ENCODE assay signal across 24 cellular contexts in genomic region chr2:231527091-231527395, GRCh38. TPM values are rescaled to one million over a fixed set of nuclear protein-coding genes. Genes with fewer than 3 reads are reported as not detected.
DNase-seq lines count a peak whose midpoint lies in the region; ATAC-seq, FAIRE-seq and TF ChIP-seq lines count a peak whose summit lies in the region.
"Had no signal": no experiment of that assay in that cellular context is flagged by ENCODE, and none has a peak within 500 bp of the region (broad histone marks: within the 10 kb centered on the region; RNA-seq: fewer than 3 reads in every experiment).

No MANE protein-coding gene starts in this region.

- peaks cover 48% of the 10 kb centered on the region for H3K4me1 Mint-ChIP-seq in activated T-cell treated with anti-CD3 and anti-CD28 coated beads, Interleukin-2, amount 50 U/mL, for 4 hours (ENCODE audit: low read depth)
- H3K4me1 Mint-ChIP-seq in natural killer cell: peaks cover 76 to 84% of the 10 kb centered on the region in 2 donors
- peaks cover 40% of the 10 kb centered on the region for H3K4me1 Mint-ChIP-seq in activated naive CD4-positive, alpha-beta T cell treated with anti-CD3 and anti-CD28 coated beads, Interleukin-2, amount 10 ng/mL, durations not matched to agents 7 days and 5 days

- H3K36me3 Mint-ChIP-seq in activated T-cell treated with anti-CD3 and anti-CD28 coated beads, Interleukin-2, amount 50 U/mL, for 4 hours (ENCODE audit: insufficient read depth): no peaks in the 10 kb centered on the region
- no peaks in the 10 kb centered on the region for H3K36me3 Mint-ChIP-seq in natural killer cell
- H3K36me3 Mint-ChIP-seq in activated naive CD4-positive, alpha-beta T cell treated with anti-CD3 and anti-CD28 coated beads, Interleukin-2, amount 10 ng/mL, durations not matched to agents 7 days and 5 days: no peaks in the 10 kb centered on the region
- H3K36me3 Mint-ChIP-seq: CD8-positive, alpha-beta memory T cell had no signal

- H4K5ac ChIP-seq in H1 (ENCODE audit: insufficient read length, low read depth, low read length): no peak overlapping the region

- no peak overlapping the region for H2BK120ac ChIP-seq in H1 (replicated peaks; ENCODE audit: low read depth, low read length)

- peak overlapping the region; percentile 68; the same call in 1 of the 2 replicates for H2AFZ ChIP-seq in H1 (ENCODE audit: low read length)

- no peak for TF ChIP-seq RAD21 in H1 (IDR thresholded peaks at IDR 0.05 in 1 of 2, conservative IDR thresholded peaks at IDR 0.05 in 1 of 2; ENCODE audit: low read depth in 2 of 2, low read length in 2 of 2)

- H3K9me3 Mint-ChIP-seq in activated T-cell treated with anti-CD3 and anti-CD28 coated beads, Interleukin-2, amount 50 U/mL, for 4 hours: no peaks in the 10 kb centered on the region
- no peaks in the 10 kb centered on the region for H3K9me3 Mint-ChIP-seq in natural killer cell
- H3K9me3 Mint-ChIP-seq in activated naive CD4-positive, alpha-beta T cell treated with anti-CD3 and anti-CD28 coated beads, Interleukin-2, amount 10 ng/mL, durations not matched to agents 7 days and 5 days: no peaks in the 10 kb centered on the region
- H3K9me3 Mint-ChIP-seq: CD8-positive, alpha-beta memory T cell had no signal

- H3K23me2 ChIP-seq in H1 (ENCODE audit: low read depth, low read length): peaks cover 3% of the 10 kb centered on the region; the same call in 1 of the 2 replicates

- no peak overlapping the region for H3K18ac ChIP-seq in H1 (ENCODE audit: extremely low read depth, low read length)

- no peak overlapping the region for H2BK15ac ChIP-seq in H1 (ENCODE audit: low read length)

- intact Hi-C loops in natural killer cell (cut with micrococcal nuclease) (no loop called here), upper lobe of right lung (cut with DNase I) (no loop called here)

- H2BK12ac ChIP-seq in H1 (ENCODE audit: low read depth, low read length): peak overlapping the region; percentile 27; the same call in 1 of the 2 replicates

- H3K9me3 ChIP-seq in H1 (ENCODE audit: insufficient read depth in 2 of 2, low read depth in 1 of 2, low read length in 1 of 2) (no peaks in the 10 kb centered on the region), upper lobe of right lung (no peaks in the 10 kb centered on the region)
- H3K9me3 ChIP-seq: SJSA1 had no signal

- H3K4me2 ChIP-seq in H1 (ENCODE audit: insufficient read depth in 1 of 2, low read depth in 2 of 2, low read length in 2 of 2): no peak overlapping the region

- H3K27me3 ChIP-seq in H1 (replicated peaks in 1 of 4; ENCODE audit: control insufficient read depth in 3 of 4, extremely low read depth in 1 of 4, insufficient read depth in 3 of 4, low read length in 3 of 4) (peaks cover 1 to 18% (median 16%) of the 10 kb centered on the region in 4 experiments), upper lobe of right lung (peaks cover 5% of the 10 kb centered on the region)
- H3K27me3 ChIP-seq: SJSA1 had no signal

- 87% methylated on average over 7 of the region's 7 CpGs; no CpG with 5 or more reads in 1 of the 2 experiments for WGBS in H1 (ENCODE audit: extremely low coverage in 1 of 2, insufficient coverage in 1 of 2, insufficient read length in 1 of 2, insufficient replicate concordance in 2 of 2, low coverage in 1 of 2, low lambda C conversion rate in 2 of 2, missing lambda C conversion rate in 1 of 2), 2 experiments

- peak overlapping the region; percentile 33 for H3K4me3 Mint-ChIP-seq in activated T-cell treated with anti-CD3 and anti-CD28 coated beads, Interleukin-2, amount 50 U/mL, for 4 hours
- peak overlapping the region; percentile 95 for H3K4me3 Mint-ChIP-seq in natural killer cell
- no peak overlapping the region for H3K4me3 Mint-ChIP-seq in activated naive CD4-positive, alpha-beta T cell treated with anti-CD3 and anti-CD28 coated beads, Interleukin-2, amount 10 ng/mL, durations not matched to agents 7 days and 5 days

- no peak overlapping the region for H2AK5ac ChIP-seq in H1 (ENCODE audit: low read depth, low read length)

- H3K9ac ChIP-seq in H1 (replicated peaks in 1 of 4; ENCODE audit: extremely low read depth in 1 of 4, low read depth in 3 of 4, low read length in 3 of 4): no peak overlapping the region

- no peak overlapping the region for H2BK20ac ChIP-seq in H1 (ENCODE audit: low read length)

- peaks cover 0 to 8% (median 4%) of the 10 kb centered on the region in 4 experiments; a peak in 2 of 7 replicates for H3K4me1 ChIP-seq in H1 (replicated peaks in 1 of 4; ENCODE audit: control insufficient read depth in 3 of 4, insufficient read depth in 4 of 4, low read length in 3 of 4)
- H3K4me1 ChIP-seq in upper lobe of right lung: peaks cover 21% of the 10 kb centered on the region

- H4K8ac ChIP-seq in H1 (ENCODE audit: extremely low read depth, insufficient read depth, low read length): peak overlapping the region; percentile 63

- FAIRE-seq in H1 (lab: Jason Lieb, UNC): no peak
- FAIRE-seq: A204.1, GM19239, HTR-8/SVneo had no signal

- H2BK5ac ChIP-seq in H1 (ENCODE audit: low read depth, low read length): no peak overlapping the region

- no peak for TF ChIP-seq POLR2A in H1 (IDR thresholded peaks at IDR 0.05; ENCODE audit: control extremely low read depth in 1 of 2, low read depth in 2 of 2, low read length in 2 of 2)

- no peak overlapping the region for H4K91ac ChIP-seq in H1 (replicated peaks; ENCODE audit: insufficient read length, low read length)

- peaks cover 17% of the 10 kb centered on the region for H3K27me3 Mint-ChIP-seq in activated T-cell treated with anti-CD3 and anti-CD28 coated beads, Interleukin-2, amount 50 U/mL, for 4 hours (ENCODE audit: low read depth)
- no peaks in the 10 kb centered on the region for H3K27me3 Mint-ChIP-seq in natural killer cell (ENCODE audit: low read depth in 2 of 2)
- H3K27me3 Mint-ChIP-seq in activated naive CD4-positive, alpha-beta T cell treated with anti-CD3 and anti-CD28 coated beads, Interleukin-2, amount 10 ng/mL, durations not matched to agents 7 days and 5 days: peaks cover 85% of the 10 kb centered on the region

- no peaks in the 10 kb centered on the region for H3K79me1 ChIP-seq in H1 (ENCODE audit: low read depth, low read length)

- no peak overlapping the region for H3K4ac ChIP-seq in H1 (replicated peaks; ENCODE audit: insufficient read length, low read depth, low read length)

- TF ChIP-seq CTCF in H1 (IDR thresholded peaks at IDR 0.05; ENCODE audit: control extremely low read depth in 1 of 3, insufficient read depth in 1 of 3, low read depth in 1 of 3, low read length in 3 of 3) (no peak), natural killer cell (IDR thresholded peaks at IDR 0.05) (no peak), upper lobe of right lung (IDR thresholded peaks at IDR 0.05) (no peak)

- ATAC-seq in activated T-cell treated with anti-CD3 and anti-CD28 coated beads, Interleukin-2, amount 50 U/mL, for 4 hours: no peak
- ATAC-seq in natural killer cell: no peak
- no peak for ATAC-seq in upper lobe of right lung
- no peak for ATAC-seq in HG02678 (IDR thresholded peaks at IDR 0.05; ENCODE audit: unreplicated experiment)
- ATAC-seq: Right ventricle myocardium inferior had no signal

- no peak overlapping the region for H3K27ac ChIP-seq in H1 (ENCODE audit: low read depth, low read length)
- no peak overlapping the region for H3K27ac ChIP-seq in upper lobe of right lung
- H3K27ac ChIP-seq: C4-2B, SJSA1 had no signal

- no peak overlapping the region for H3K23ac ChIP-seq in H1 (ENCODE audit: insufficient read length)

- no peaks in the 10 kb centered on the region for H4K20me1 ChIP-seq in H1 (replicated peaks in 1 of 2; ENCODE audit: control insufficient read depth in 1 of 2, insufficient read depth in 2 of 2, low read length in 2 of 2)

- H3K36me3 ChIP-seq in H1 (ENCODE audit: control insufficient read depth in 2 of 4, insufficient read depth in 4 of 4, low read length in 3 of 4): no peaks in the 10 kb centered on the region
- H3K36me3 ChIP-seq in upper lobe of right lung: no peaks in the 10 kb centered on the region
- H3K36me3 ChIP-seq: SJSA1 had no signal

- TF ChIP-seq EP300 in H1 (IDR thresholded peaks at IDR 0.05; ENCODE audit: borderline replicate concordance in 1 of 2, low read depth in 2 of 2, low read length in 2 of 2): no peak

- H3K79me2 ChIP-seq in H1 (ENCODE audit: control insufficient read depth in 1 of 2, insufficient read depth in 2 of 2, low read length in 2 of 2): no peaks in the 10 kb centered on the region

- H3K4me3 ChIP-seq in H1 (ENCODE audit: extremely low read depth in 1 of 4, insufficient read depth in 2 of 4, low read depth in 3 of 4, low read length in 4 of 4) (no peak overlapping the region), upper lobe of right lung (no peak overlapping the region)
- H3K4me3 ChIP-seq: SJSA1 had no signal

- POLR2A ChIA-PET in H1 (lab: Charles Lee; ENCODE audit: partially characterized antibody): interaction anchor here (0.9 kb wide), 1 partner anchor 37 kb away, joined by 3 read pairs; no protein-coding TSS in a partner anchor

- H3K56ac ChIP-seq in H1 (replicated peaks; ENCODE audit: insufficient read length, low read depth, low read length): no peak overlapping the region

- no peak overlapping the region for H3K14ac ChIP-seq in H1 (ENCODE audit: insufficient read length)

- CTCF ChIA-PET in H1 (lab: Charles Lee; ENCODE audit: partially characterized antibody): interaction anchor here (0.6 to 2.1 kb wide), 11 partner anchors 10 to 351 kb away, joined by 3 to 21 read pairs (median 3); no protein-coding TSS in a partner anchor
- CTCF ChIA-PET in activated naive CD4-positive, alpha-beta T cell treated with anti-CD3 and anti-CD28 coated beads, Interleukin-2, amount 10 ng/mL, durations not matched to agents 7 days and 5 days (lab: Charles Lee): interaction anchor here (3.3 kb wide), 1 partner anchor 10 kb away, joined by 12 read pairs; no protein-coding TSS in a partner anchor

- H3K27ac Mint-ChIP-seq in natural killer cell: peak overlapping the region; percentile 93 to 96
- H3K27ac Mint-ChIP-seq in activated naive CD4-positive, alpha-beta T cell treated with anti-CD3 and anti-CD28 coated beads, Interleukin-2, amount 10 ng/mL, durations not matched to agents 7 days and 5 days: no peak overlapping the region

- DNase-seq in activated T-cell treated with anti-CD3 and anti-CD28 coated beads, Interleukin-2, amount 50 U/mL, for 4 hours: no peak
- DNase-seq in activated T-cell treated with anti-CD3 and anti-CD28 coated beads, Interleukin-2, amount 50 U/mL, for 48 hours: no peak
- DNase-seq in H1 (ENCODE audit: low read depth in 1 of 2, low spot score in 2 of 2): no peak
- no peak for DNase-seq in natural killer cell
- peak; percentile 35 for DNase-seq in upper lobe of right lung
- no peak for DNase-seq in DMS79 (lab: John Stamatoyannopoulos, UW)
- no peak for DNase-seq in activated naive CD4-positive, alpha-beta T cell treated with anti-CD3 and anti-CD28 coated beads, Interleukin-2, amount 10 ng/mL, durations not matched to agents 7 days and 5 days
- DNase-seq: CD8-positive, alpha-beta memory T cell; GF-D8; HCEC 1CT; IMR-90; NCI-H1105 treated with DMSO at 0.1 percent for 48 hours; NCI-H2029 treated with DMSO at 0.1 percent for 48 hours; NCI-H226; NCI-H524; NCI-H774 had no signal

RNA-seq across cellular contexts. Expression of gene NMUR1, which starts 3.2 kb away (rescaled TPM):
- total RNA-seq in activated T-cell treated with anti-CD3 and anti-CD28 coated beads, Interleukin-2, amount 50 U/mL, for 4 hours: under 1 TPM in 1 of 3 donors, not detected in 2; 0.08 TPM
- total RNA-seq in H1 (2021; fragmentation: NEBNext Ultra II Directional; extraction: Animal tissue kit (Norgen Biotek cat#: 25700)): 0.46 and 0.56 TPM in 2 replicates
- polyA plus RNA-seq in H1 (2011; rRNA removed): 1.5 and 2.0 TPM in 2 replicates
- 1.0 TPM for polyA plus RNA-seq in H1 (2011; cell fraction: cytosol; rRNA removed)
- polyA plus RNA-seq in H1 (2011; cell fraction: nucleus; rRNA removed): 1.5 TPM
- polyA plus RNA-seq in H1 (2012, experiment 1 of 2): 0.40 to 0.78 TPM (median 0.60 TPM) in 4 replicates
- 0.38 TPM for polyA plus RNA-seq in H1 (2012, experiment 2 of 2)
- 0.77 TPM for polyA plus RNA-seq in H1 (2013, experiment 1 of 2)
- polyA plus RNA-seq in H1 (2013, experiment 2 of 2): 0.83 TPM
- 0.78 and 1.2 TPM in 2 replicates for polyA minus RNA-seq in H1 (2011; rRNA and poly(A)+ RNA removed)
- 0.44 TPM for polyA minus RNA-seq in H1 (2011; cell fraction: cytosol; rRNA and poly(A)+ RNA removed)
- polyA minus RNA-seq in H1 (2011; cell fraction: nucleus; rRNA and poly(A)+ RNA removed): 0.90 TPM
- total RNA-seq in natural killer cell (100 to 1,000 TPM in 1 of 3 donors, 10 to 100 TPM in 2; 67.4 to 103 (median 80.2) TPM), upper lobe of right lung (5.8 TPM)
- total RNA-seq: IMR-90, OCI-LY7 had no signal
- polyA plus RNA-seq: IMR-90 had no signal
